34 cellular contexts compared by ENCODE assay signal in genomic region chr2:25430556-25430955, GRCh38.
"Had no signal": no experiment of that assay in that cellular context is flagged by ENCODE, and none has a peak within 500 bp of the region (broad histone marks: within the 10 kb centered on the region; RNA-seq: fewer than 3 reads in every experiment).

No MANE protein-coding gene starts in this region.

- H3K27ac ChIP-seq: adrenal gland, Peyer's patch, SJSA1 had no signal

- H3K4me2 ChIP-seq: SK-N-SH had no signal

- H3K4me3 Mint-ChIP-seq: activated CD4-positive, alpha-beta memory T cell treated with anti-CD3 and anti-CD28 coated beads, Interleukin-2, amount 10 ng/mL, durations not matched to agents 7 days and 5 days; activated naive CD4-positive, alpha-beta T cell treated with anti-CD3 and anti-CD28 coated beads for 36 hours; brain; T-helper 1 cell treated with Interleukin-12 subunit alpha and Interleukin-12 subunit beta and Interleukin-4 antibody, amounts not matched to agents 30 μg/mL and 1 μg/mL, for 36 hours; T-helper 2 cell treated with Interferon-gamma antibody and Interleukin-4, amounts not matched to agents 5 μg/mL and 100 μg/mL, for 36 hours; WTC11 had no signal

- H3K36me3 ChIP-seq: adrenal gland, MG63, Peyer's patch, SJSA1 had no signal

- H3K4me1 ChIP-seq: adrenal gland, Peyer's patch, SJSA1 had no signal

- H3K36me3 Mint-ChIP-seq: activated naive CD4-positive, alpha-beta T cell treated with anti-CD3 and anti-CD28 coated beads, Interleukin-2, amount 50 U/mL, for 72 hours had no signal

- H3K9me3 ChIP-seq: adrenal gland, MG63, Peyer's patch, SJSA1, SK-N-SH had no signal

- H3K27ac Mint-ChIP-seq: activated CD4-positive, alpha-beta memory T cell treated with anti-CD3 and anti-CD28 coated beads, Interleukin-2, amount 10 ng/mL, durations not matched to agents 7 days and 5 days; activated naive CD4-positive, alpha-beta T cell treated with anti-CD3 and anti-CD28 coated beads for 36 hours; activated naive CD4-positive, alpha-beta T cell treated with anti-CD3 and anti-CD28 coated beads, Interleukin-2, amount 50 U/mL, for 72 hours; brain; T-helper 1 cell treated with Interleukin-12 subunit alpha and Interleukin-12 subunit beta and Interleukin-4 antibody, amounts not matched to agents 30 μg/mL and 1 μg/mL, for 36 hours; T-helper 2 cell treated with Interferon-gamma antibody and Interleukin-4, amounts not matched to agents 5 μg/mL and 100 μg/mL, for 36 hours; WTC11 had no signal

- H3K4me1 Mint-ChIP-seq: brain, WTC11 had no signal

- H3K9me2 ChIP-seq: SK-N-SH had no signal

- FAIRE-seq: bronchial epithelial cell had no signal

- ATAC-seq: activated naive CD4-positive, alpha-beta T cell treated with anti-CD3 and anti-CD28 coated beads, Interleukin-2, amount 50 U/mL, for 72 hours; WTC11 had no signal

- H3K27me3 Mint-ChIP-seq: activated CD4-positive, alpha-beta memory T cell treated with anti-CD3 and anti-CD28 coated beads, Interleukin-2, amount 10 ng/mL, durations not matched to agents 7 days and 5 days; brain had no signal

- H3K4me3 ChIP-seq: adrenal gland, MG63, Peyer's patch, SJSA1 had no signal

- H3K27me3 ChIP-seq: adrenal gland, MG63, Peyer's patch, SJSA1 had no signal

- H3K9me3 Mint-ChIP-seq: activated CD4-positive, alpha-beta memory T cell treated with anti-CD3 and anti-CD28 coated beads, Interleukin-2, amount 10 ng/mL, durations not matched to agents 7 days and 5 days; activated naive CD4-positive, alpha-beta T cell treated with anti-CD3 and anti-CD28 coated beads for 36 hours; activated naive CD4-positive, alpha-beta T cell treated with anti-CD3 and anti-CD28 coated beads, Interleukin-2, amount 50 U/mL, for 72 hours had no signal

- DNase-seq: activated CD4-positive, alpha-beta memory T cell treated with anti-CD3 and anti-CD28 coated beads, Interleukin-2, amount 10 ng/mL, durations not matched to agents 7 days and 5 days; activated CD4-positive, alpha-beta T cell treated with anti-CD3 and anti-CD28 coated beads for 1 hour; activated CD4-positive, alpha-beta T cell treated with anti-CD3 and anti-CD28 coated beads for 48 hours; activated gamma-delta T cell treated with Interleukin-2 at 50 U/mL for 16 hours; activated naive CD4-positive, alpha-beta T cell treated with anti-CD3 and anti-CD28 coated beads for 36 hours; activated T-cell treated with anti-CD3 and anti-CD28 coated beads, Interleukin-2, amount 50 U/mL, for 1 hour; adrenal gland; caudate nucleus; cerebellar nuclear complex; Kasumi-1; MG63; MV-4-11; NCI-H1092; NCI-H146; NCI-H187; NCI-H2029 treated with DMSO at 0.1 percent for 48 hours; NCI-H2107; NCI-H2171 treated with DMSO at 0.1 percent for 48 hours; NCI-H2227 treated with DMSO at 0.1 percent for 48 hours; NCI-H446; NCI-H510A treated with DMSO at 0.1 percent for 48 hours; NCI-H526 treated with DMSO at 0.1 percent for 48 hours; NCI-H82; Peyer's patch; RPMI8226; SHP77 treated with DMSO at 0.1 percent for 48 hours; SK-N-SH had no signal
